Comparison of ENCODE assay signal across 1 cellular context in the genomic region with DNA sequence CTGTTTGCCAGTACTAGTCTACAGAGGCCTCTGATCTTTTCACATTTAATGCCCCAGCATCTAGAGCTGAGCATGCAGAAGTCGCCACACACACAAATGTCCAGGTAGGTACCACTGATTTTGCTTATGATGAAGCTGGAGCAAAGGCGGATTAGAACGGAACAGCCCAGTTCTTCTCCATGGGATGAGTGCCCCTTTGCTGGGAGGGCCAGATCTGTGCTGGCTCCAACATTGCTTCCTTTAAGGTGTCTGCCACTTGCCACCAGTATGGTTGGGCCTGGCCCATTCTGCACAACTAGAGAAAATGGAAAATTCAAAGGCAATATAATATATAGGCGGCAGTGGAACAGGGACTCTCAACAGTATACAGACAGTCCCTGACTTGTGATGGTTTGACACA.
TF ChIP-seq lines count a peak whose summit lies in the region.

No MANE protein-coding gene starts in this region.

TF ChIP-seq in H1, 55 proteins besides CTCF, POLR2A, EP300 and RAD21:
- TF ChIP-seq SP2 (IDR thresholded peaks at IDR 0.05; ENCODE audit: low read length) (no peak), GABPA (IDR thresholded peaks at IDR 0.05; ENCODE audit: borderline replicate concordance, insufficient read depth, low read length) (no peak), EGR1 (IDR thresholded peaks at IDR 0.05; ENCODE audit: borderline replicate concordance, low read depth, low read length) (no peak), KDM1A (IDR thresholded peaks at IDR 0.05; ENCODE audit: borderline replicate concordance, low read length) (no peak), KDM5A (IDR thresholded peaks at IDR 0.05; ENCODE audit: low read length) (no peak), CEBPB (IDR thresholded peaks at IDR 0.05; ENCODE audit: low read depth, low read length) (no peak), SP4 (IDR thresholded peaks at IDR 0.05; ENCODE audit: low read length) (no peak)
